Comparison of ENCODE assay signal across 1 cellular context in genomic region chr5:36070687-36071571, GRCh38.
TF ChIP-seq lines count a peak whose summit lies in the region.

No MANE protein-coding gene starts in this region.

TF ChIP-seq in HepG2, 621 proteins besides CTCF, POLR2A, EP300 and RAD21 (continued from another document):
- no peak for TF ChIP-seq NKX3-1 (CRISPR knock-in tag; IDR thresholded peaks at IDR 0.05)
- TF ChIP-seq BCL6 (CRISPR knock-in tag; IDR thresholded peaks at IDR 0.05) = no peak
- no peak for TF ChIP-seq ZNF790 (CRISPR knock-in tag; IDR thresholded peaks at IDR 0.05; ENCODE audit: borderline replicate concordance)
- TF ChIP-seq HIC2 (CRISPR knock-in tag; IDR thresholded peaks at IDR 0.05; ENCODE audit: low read depth) = no peak
- no peak for TF ChIP-seq CBX2 (IDR thresholded peaks at IDR 0.05; ENCODE audit: low read depth, low read length)
- no peak for TF ChIP-seq CBX2 (CRISPR knock-in tag; IDR thresholded peaks at IDR 0.05; ENCODE audit: low read depth)
- no peak for TF ChIP-seq EZH2 (conservative IDR thresholded peaks at IDR 0.05; ENCODE audit: low read depth, low read length)
- TF ChIP-seq PBX2 (CRISPR knock-in tag; IDR thresholded peaks at IDR 0.05) = no peak
- TF ChIP-seq ZNF44 (CRISPR knock-in tag; IDR thresholded peaks at IDR 0.05) = no peak
- no peak for TF ChIP-seq IRF9 (CRISPR knock-in tag; IDR thresholded peaks at IDR 0.05; ENCODE audit: borderline replicate concordance)
